Comparison of ENCODE assay signal across 24 cellular contexts in genomic region chr1:226436472-226436854, GRCh38. TPM values are rescaled to one million over a fixed set of nuclear protein-coding genes. Genes with fewer than 3 reads are reported as not detected.
DNase-seq lines count a peak whose midpoint lies in the region; ATAC-seq, FAIRE-seq and TF ChIP-seq lines count a peak whose summit lies in the region.
"Had no signal": no experiment of that assay in that cellular context is flagged by ENCODE, and none has a peak within 500 bp of the region (broad histone marks: within the 10 kb centered on the region; RNA-seq: fewer than 3 reads in every experiment).

No MANE protein-coding gene starts in this region.

- ATAC-seq in HG03175 (IDR thresholded peaks at IDR 0.05; ENCODE audit: unreplicated experiment) (peak; percentile 9), GM12878 (peak; percentile 32), HG03571 (IDR thresholded peaks at IDR 0.05; ENCODE audit: unreplicated experiment) (no peak), HG03025 (IDR thresholded peaks at IDR 0.05; ENCODE audit: low FRiP score, unreplicated experiment) (no peak), HG03196 (IDR thresholded peaks at IDR 0.05; ENCODE audit: unreplicated experiment) (no peak)
- no peak for ATAC-seq in activated T-helper 17 cell treated with anti-CD3 and anti-CD28 coated beads, Interleukin-2, amount 50 U/mL, for 72 hours (replicated peaks)

- no peak overlapping the region for H3K27ac Mint-ChIP-seq in activated T-helper 17 cell treated with anti-CD3 and anti-CD28 coated beads, Interleukin-2, amount 50 U/mL, for 72 hours
- H3K27ac Mint-ChIP-seq: activated CD4-positive, alpha-beta memory T cell treated with anti-CD3 and anti-CD28 coated beads for 36 hours; activated naive CD8-positive, alpha-beta T cell treated with anti-CD3 and anti-CD28 coated beads, Interleukin-2, amount 10 ng/mL, durations not matched to agents 7 days and 5 days; activated T-helper 2 cell treated with anti-CD3 and anti-CD28 coated beads, Interferon-gamma antibody, Interleukin-2, Interleukin-4, amounts not matched to agents 10 μg/mL and 5 μg/mL and 100 μg/mL, durations not matched to agents 14 hours and 24 hours and 36 hours had no signal

- no peak overlapping the region for H3K4me2 ChIP-seq in GM12878 (ENCODE audit: control insufficient read depth, insufficient read depth)
- H3K4me2 ChIP-seq: KMS-11, smooth muscle cell had no signal

- no peak for TF ChIP-seq RAD21 in GM12878 (IDR thresholded peaks at IDR 0.05; ENCODE audit: insufficient read depth, low read depth, low read length)

- SMC1A ChIA-PET in GM12878 (lab: Charles Lee; ENCODE audit: uncharacterized antibody, unreplicated experiment): interaction anchor here (0.7 to 1.3 kb wide), 5 partner anchors 10 to 205 kb away, joined by 3 to 4 read pairs (median 3); no protein-coding TSS in a partner anchor

- no peak for TF ChIP-seq EP300 in GM12878 (IDR thresholded peaks at IDR 0.05; ENCODE audit: borderline replicate concordance in 1 of 2, control insufficient read depth in 1 of 2, low read depth in 2 of 2, low read length in 2 of 2)

- no peaks in the 10 kb centered on the region for H3K9me3 ChIP-seq in GM12878 (replicated peaks; ENCODE audit: control insufficient read depth, insufficient read depth, low read length)
- H3K9me3 ChIP-seq: ascending aorta, esophagus squamous epithelium, HAP-1, right atrium auricular region, SJCRH30, transverse colon had no signal

- H3K9me3 Mint-ChIP-seq in activated T-helper 17 cell treated with anti-CD3 and anti-CD28 coated beads, Interleukin-2, amount 50 U/mL, for 72 hours: no peaks in the 10 kb centered on the region
- H3K9me3 Mint-ChIP-seq: activated CD4-positive, alpha-beta memory T cell treated with anti-CD3 and anti-CD28 coated beads for 36 hours; activated T-helper 2 cell treated with anti-CD3 and anti-CD28 coated beads, Interferon-gamma antibody, Interleukin-2, Interleukin-4, amounts not matched to agents 10 μg/mL and 5 μg/mL and 100 μg/mL, durations not matched to agents 14 hours and 24 hours and 36 hours had no signal

- no peak overlapping the region for H3K9ac ChIP-seq in GM12878 (ENCODE audit: control insufficient read depth, insufficient read depth, low read length)
- H3K9ac ChIP-seq: KMS-11 had no signal

- WGBS in GM12878 (ENCODE audit: insufficient coverage, insufficient replicate concordance, low lambda C conversion rate, missing lambda C conversion rate): 22% methylated on average over 3 of the region's 3 CpGs

- in situ Hi-C loops in GM12878 (cut with MboI): no loop called here

- no peaks in the 10 kb centered on the region for H3K79me2 ChIP-seq in GM12878 (ENCODE audit: control insufficient read depth, insufficient read depth, low read length)

- CTCF ChIA-PET in GM12878 (lab: Yijun Ruan, JAX): interaction anchor here (1.1 to 2.0 kb wide), 2 partner anchors 11 to 31 kb away, joined by 3 to 8 read pairs; no protein-coding TSS in a partner anchor

- TF ChIP-seq CTCF in GM12878 (IDR thresholded peaks at IDR 0.05 in 2 of 3, conservative IDR thresholded peaks at IDR 0.05 in 1 of 3; ENCODE audit: control insufficient read depth in 2 of 3, extremely low read depth in 1 of 3, insufficient read depth in 1 of 3, low read depth in 3 of 3, low read length in 3 of 3): no peak

- POLR2A ChIA-PET in GM12878 (lab: Charles Lee): interaction anchor here (0.7 kb wide), 1 partner anchor 115 kb away, joined by 3 read pairs; no protein-coding TSS in a partner anchor

- DNase-seq in activated CD8-positive, alpha-beta memory T cell treated with anti-CD3 and anti-CD28 coated beads, Interleukin-2, amount 50 U/mL, for 48 hours: peak; percentile 0
- DNase-seq in activated CD8-positive, alpha-beta memory T cell treated with anti-CD3 and anti-CD28 coated beads, Interleukin-2, amount 50 U/mL, for 4 hours: no peak
- DNase-seq in GM12878 (ENCODE audit: low read depth, low spot score): no peak
- DNase-seq: activated CD4-positive, alpha-beta memory T cell treated with anti-CD3 and anti-CD28 coated beads for 36 hours; activated naive CD8-positive, alpha-beta T cell treated with anti-CD3 and anti-CD28 coated beads, Interleukin-2, amount 10 ng/mL, durations not matched to agents 7 days and 5 days; EL; foreskin melanocyte; left cardiac atrium; SJCRH30; stimulated activated CD4-positive, alpha-beta T cell treated with anti-CD3 and anti-CD28 coated beads, Interleukin-1b, Interleukin-23, amount 100 ng/mL, for 48 hours had no signal

- intact Hi-C loops in GM12878 (cut with micrococcal nuclease; ENCODE audit: unreplicated experiment): no loop called here

- no peaks in the 10 kb centered on the region for H4K20me1 ChIP-seq in GM12878 (ENCODE audit: control insufficient read depth, insufficient read depth)

- no peak for FAIRE-seq in GM12878 (lab: Jason Lieb, UNC)
- FAIRE-seq: endometrium had no signal

- H3K4me3 ChIP-seq in GM12878: no peak overlapping the region
- H3K4me3 ChIP-seq: ascending aorta, esophagus squamous epithelium, HAP-1, right atrium auricular region, SJCRH30, smooth muscle cell, transverse colon had no signal

- no peaks in the 10 kb centered on the region for H3K36me3 Mint-ChIP-seq in activated T-helper 17 cell treated with anti-CD3 and anti-CD28 coated beads, Interleukin-2, amount 50 U/mL, for 72 hours (ENCODE audit: low read depth)
- H3K36me3 Mint-ChIP-seq: activated CD4-positive, alpha-beta memory T cell treated with anti-CD3 and anti-CD28 coated beads for 36 hours; activated naive CD8-positive, alpha-beta T cell treated with anti-CD3 and anti-CD28 coated beads, Interleukin-2, amount 10 ng/mL, durations not matched to agents 7 days and 5 days had no signal

- peaks cover 3% of the 10 kb centered on the region; the same call in 1 of the 2 replicates for H3K4me1 ChIP-seq in GM12878 (ENCODE audit: control insufficient read depth, insufficient read depth, low read length)
- H3K4me1 ChIP-seq: ascending aorta, HAP-1, right atrium auricular region, SJCRH30, transverse colon had no signal

- H3K27me3 Mint-ChIP-seq in activated T-helper 17 cell treated with anti-CD3 and anti-CD28 coated beads, Interleukin-2, amount 50 U/mL, for 72 hours: no peaks in the 10 kb centered on the region
- H3K27me3 Mint-ChIP-seq: activated CD4-positive, alpha-beta memory T cell treated with anti-CD3 and anti-CD28 coated beads for 36 hours had no signal

- H3K27ac ChIP-seq in GM12878 (ENCODE audit: control insufficient read depth, insufficient read depth): no peak overlapping the region
- H3K27ac ChIP-seq: ascending aorta, esophagus squamous epithelium, KMS-11, right atrium auricular region, SJCRH30, transverse colon had no signal

- RAD21 ChIA-PET in GM12878 (lab: Charles Lee; ENCODE audit: unreplicated experiment): interaction anchor here (0.6 to 0.8 kb wide), 2 partner anchors 8 to 153 kb away, joined by 4 to 5 read pairs; no protein-coding TSS in a partner anchor

- H3K27me3 ChIP-seq in GM12878 (replicated peaks in 1 of 2; ENCODE audit: control insufficient read depth in 2 of 2, insufficient read depth in 2 of 2, low read length in 1 of 2): peaks cover 0 to 4% of the 10 kb centered on the region in 2 experiments; a peak in 2 of 4 replicates
- H3K27me3 ChIP-seq: ascending aorta, right atrium auricular region, SJCRH30 had no signal

- BruUV-seq in GM12878 (replicated peaks; lab: Mats Ljungman, UMichigan): no TSS peak

- H3K4me3 Mint-ChIP-seq in activated T-helper 17 cell treated with anti-CD3 and anti-CD28 coated beads, Interleukin-2, amount 50 U/mL, for 72 hours: no peak overlapping the region
- H3K4me3 Mint-ChIP-seq: activated CD4-positive, alpha-beta memory T cell treated with anti-CD3 and anti-CD28 coated beads for 36 hours; activated naive CD8-positive, alpha-beta T cell treated with anti-CD3 and anti-CD28 coated beads, Interleukin-2, amount 10 ng/mL, durations not matched to agents 7 days and 5 days had no signal

- H2AFZ ChIP-seq in GM12878 (ENCODE audit: control insufficient read depth, low read depth, low read length): no peak overlapping the region

- H3K36me3 ChIP-seq in GM12878 (ENCODE audit: control insufficient read depth in 2 of 2, insufficient read depth in 2 of 2, low read length in 1 of 2): no peaks in the 10 kb centered on the region
- H3K36me3 ChIP-seq: ascending aorta, esophagus squamous epithelium, HAP-1, right atrium auricular region, SJCRH30, transverse colon had no signal

- TF ChIP-seq POLR2A in GM12878 (IDR thresholded peaks at IDR 0.05; ENCODE audit: low read depth, low read length): no peak

- no peaks in the 10 kb centered on the region for H3K4me1 Mint-ChIP-seq in activated T-helper 17 cell treated with anti-CD3 and anti-CD28 coated beads, Interleukin-2, amount 50 U/mL, for 72 hours

TF ChIP-seq in GM12878, 131 proteins besides CTCF, POLR2A, EP300 and RAD21:
- TF ChIP-seq SMAD1 (IDR thresholded peaks at IDR 0.05; ENCODE audit: low read depth, partially characterized antibody): no peak
- no peak for TF ChIP-seq MTA2 (IDR thresholded peaks at IDR 0.05; ENCODE audit: low read depth)

RNA-seq across cellular contexts. Expression of gene PARP1, which starts 28.6 kb away (rescaled TPM):
- 112 and 136 TPM in 2 replicates for total RNA-seq in GM12878 (2013; cell fraction: nucleolus; rRNA removed)
- total RNA-seq in GM12878 (2014; rRNA removed) (283 and 287 TPM in 2 replicates), GM12878 (2014; rRNA removed; fragmentation: Illumina TruSeq; extraction: Trizol) (171 and 183 TPM in 2 replicates), GM12878 (2021) (268 and 270 TPM in 2 replicates)
- polyA plus RNA-seq in GM12878 (2011; ENCODE audit: low read depth): 66.0 TPM
- polyA plus RNA-seq in GM12878 (2011; rRNA removed) (116 and 202 TPM in 2 replicates), GM12878 (2014; fragmentation: Illumina TruSeq; extraction: Trizol) (253 and 260 TPM in 2 replicates), GM12878 (2014; fragmentation: Nextera tagmentation; extraction: Ambion mirVana) (100 to 1,000 TPM; 113 to 170 TPM), GM12878 (2014; rRNA removed) (281 and 350 TPM in 2 replicates), GM12878 (2016; fragmentation: Nextera tagmentation; extraction: Ambion mirVana) (100 to 1,000 TPM; 271 to 274 TPM)
- polyA plus RNA-seq in GM12878 (2011; cell fraction: cytosol; rRNA removed): 270 and 276 TPM in 2 replicates
- polyA plus RNA-seq in GM12878 (2011; cell fraction: nucleus; rRNA removed): 172 and 285 TPM in 2 replicates
- 121 and 128 TPM in 2 replicates for polyA plus RNA-seq in GM12878 (2012)
- polyA minus RNA-seq in GM12878 (2011; rRNA and poly(A)+ RNA removed): 185 and 231 TPM in 2 replicates
- polyA minus RNA-seq in GM12878 (2011; cell fraction: cytosol; rRNA and poly(A)+ RNA removed): 74.6 and 90.0 TPM in 2 replicates
- 83.4 and 139 TPM in 2 replicates for polyA minus RNA-seq in GM12878 (2011; cell fraction: nucleus; rRNA and poly(A)+ RNA removed)
- 100 to 1,000 TPM; 147 to 268 TPM for total RNA-seq in activated T-helper 17 cell treated with anti-CD3 and anti-CD28 coated beads, Interleukin-2, amount 50 U/mL, for 72 hours

Comparison
In these comparisons a context has a peak if more than half of its experiments do, and no peak if none do; other contexts are left out.
1. ATAC-seq: peak in HG03175 (single experiment) and GM12878 (single experiment); none in HG03571 (single experiment), activated T-helper 17 cell treated with anti-CD3 and anti-CD28 coated beads, Interleukin-2, amount 50 U/mL, for 72 hours (single experiment), HG03025 (single experiment) and HG03196 (single experiment).